Comparison of ENCODE assay signal across 22 cellular contexts in the genomic region with DNA sequence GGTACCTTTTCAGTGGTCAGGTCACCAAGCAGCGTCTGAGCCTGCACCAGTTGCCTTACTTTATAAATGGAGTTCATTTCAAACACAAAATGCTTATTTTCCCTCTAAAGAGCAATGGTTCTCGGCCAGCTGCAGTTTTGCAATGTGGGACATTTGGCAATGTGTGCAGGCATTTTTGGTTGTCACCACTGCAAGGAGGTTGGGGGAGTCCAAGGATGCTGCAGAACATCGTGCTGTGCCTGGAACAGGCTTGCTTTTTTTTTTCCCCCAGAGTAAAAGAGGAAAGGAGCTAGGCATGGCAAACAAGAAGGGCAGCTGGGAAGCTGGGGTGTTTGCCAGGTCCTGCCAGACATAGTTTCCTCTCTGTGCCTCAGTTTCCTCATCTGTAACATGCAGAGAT.
DNase-seq lines count a peak whose midpoint lies in the region; ATAC-seq and TF ChIP-seq lines count a peak whose summit lies in the region.
"Had no signal": no experiment of that assay in that cellular context is flagged by ENCODE, and none has a peak within 500 bp of the region (broad histone marks: within the 10 kb centered on the region; RNA-seq: fewer than 3 reads in every experiment).

No MANE protein-coding gene starts in this region.

- H3K4me3 ChIP-seq in right atrium auricular region (no peak overlapping the region), right cardiac atrium (ENCODE audit: low read length) (no peak overlapping the region), stomach smooth muscle (ENCODE audit: low read length in 2 of 2) (no peak overlapping the region)
- H3K4me3 ChIP-seq: BLaER1 treated with 17β-estradiol and CSF1 and Interleukin-3, amounts not matched to agents 10 nM and 100 nM; GM23338; HAP-1; K562; SK-N-MC had no signal

- TF ChIP-seq CTCF in right atrium auricular region (IDR thresholded peaks at IDR 0.05) = no peak

- ATAC-seq in left ventricle myocardium superior (peak; percentile 57), right cardiac atrium (peak in 1 of 2 donors; percentile 38), GM19351 (IDR thresholded peaks at IDR 0.05; ENCODE audit: unreplicated experiment) (no peak)
- ATAC-seq: GM23338, K562 had no signal

- H3K9ac ChIP-seq in stomach smooth muscle (ENCODE audit: low read length in 2 of 2) = no peak overlapping the region
- H3K9ac ChIP-seq: BLaER1 treated with 17β-estradiol and CSF1 and Interleukin-3, amounts not matched to agents 10 nM and 100 nM had no signal

- H3K9me3 ChIP-seq in right atrium auricular region = no peaks in the 10 kb centered on the region
- H3K9me3 ChIP-seq in right cardiac atrium (ENCODE audit: control insufficient read depth, low read length) = no peaks in the 10 kb centered on the region
- no peaks in the 10 kb centered on the region for H3K9me3 ChIP-seq in stomach smooth muscle (ENCODE audit: control insufficient read depth in 2 of 2, low read length in 2 of 2)
- H3K9me3 ChIP-seq: BLaER1 treated with 17β-estradiol and CSF1 and Interleukin-3, amounts not matched to agents 10 nM and 100 nM; HAP-1 had no signal

- H3K36me3 ChIP-seq in right atrium auricular region (no peaks in the 10 kb centered on the region), stomach smooth muscle (ENCODE audit: control insufficient read depth in 2 of 2, insufficient read depth in 2 of 2, low read length in 2 of 2) (no peaks in the 10 kb centered on the region)

- no peak overlapping the region for H3K27ac ChIP-seq in right atrium auricular region
- no peak overlapping the region for H3K27ac ChIP-seq in right cardiac atrium (ENCODE audit: low read length)
- H3K27ac ChIP-seq in stomach smooth muscle (ENCODE audit: low read length) = peak overlapping the region; percentile 6
- H3K27ac ChIP-seq: BLaER1 treated with 17β-estradiol and CSF1 and Interleukin-3, amounts not matched to agents 10 nM and 100 nM; SK-N-MC had no signal

- intact Hi-C loops in left ventricle myocardium superior (cut with micrococcal nuclease) = no loop called here
- intact Hi-C loops in right cardiac atrium (cut with DNase I) = no loop called here

- 46% methylated on average over 3 of the region's 3 CpGs for WGBS in right cardiac atrium

- DNase-seq in left ventricle myocardium superior (no peak), right atrium auricular region (ENCODE audit: low spot score) (no peak), right cardiac atrium (peak in 2 of 3 donors; percentile 23 to 57), activated gamma-delta T cell (lab: John Stamatoyannopoulos, UW) (no peak), cerebellar cortex (ENCODE audit: low spot score) (no peak)
- DNase-seq: CD4-positive, alpha-beta T cell; HFFc6; Kasumi-1; NCI-H1092 treated with DMSO at 0.1 percent for 48 hours; NCI-H1436 treated with DMSO at 0.1 percent for 48 hours; NCI-H187 treated with DMSO at 0.1 percent for 48 hours; NCI-H446 treated with DMSO at 0.1 percent for 48 hours; NCI-H526 treated with DMSO at 0.1 percent for 48 hours; RPMI8226; SHP77 treated with DMSO at 0.1 percent for 48 hours had no signal

- H3K27me3 ChIP-seq in right atrium auricular region (no peaks in the 10 kb centered on the region), right cardiac atrium (ENCODE audit: control insufficient read depth, insufficient read depth) (no peaks in the 10 kb centered on the region), stomach smooth muscle (ENCODE audit: control insufficient read depth in 1 of 2, insufficient read depth in 2 of 2, low read length in 2 of 2) (peaks cover 0 to 4% of the 10 kb centered on the region in 2 donors)
- H3K27me3 ChIP-seq: BLaER1 treated with 17β-estradiol and CSF1 and Interleukin-3, amounts not matched to agents 10 nM and 100 nM had no signal

- H3K4me1 ChIP-seq in right atrium auricular region = peaks cover 0 to 18% of the 10 kb centered on the region in 2 donors
- peaks cover 9% of the 10 kb centered on the region for H3K4me1 ChIP-seq in right cardiac atrium (ENCODE audit: control insufficient read depth, insufficient read depth, low read length)
- peaks cover 31% of the 10 kb centered on the region for H3K4me1 ChIP-seq in stomach smooth muscle (ENCODE audit: control insufficient read depth, insufficient read depth, low read length)
- H3K4me1 ChIP-seq: HAP-1 had no signal

Comparison
In these comparisons a context has a peak if more than half of its experiments do, and no peak if none do; other contexts are left out.
1. DNase-seq: peak in right cardiac atrium (2 of 3); none in left ventricle myocardium superior (single experiment), right atrium auricular region (single experiment), activated gamma-delta T cell (single experiment) and cerebellar cortex (single experiment).